In genomic region chr7:139698879-139699278, GRCh38 we compare ENCODE assay signal across 17 cellular contexts.
DNase-seq lines count a peak whose midpoint lies in the region; ATAC-seq, FAIRE-seq and TF ChIP-seq lines count a peak whose summit lies in the region.
"Had no signal": no experiment of that assay in that cellular context is flagged by ENCODE, and none has a peak within 500 bp of the region (broad histone marks: within the 10 kb centered on the region; RNA-seq: fewer than 3 reads in every experiment).

No MANE protein-coding gene starts in this region.

- no peak for FAIRE-seq in GM12891 (lab: Jason Lieb, UNC)

- peaks cover 6% of the 10 kb centered on the region for H3K36me3 Mint-ChIP-seq in progenitor cell of endocrine pancreas (ENCODE audit: insufficient read depth)

- DNase-seq in GM12891 (ENCODE audit: insufficient read length, low spot score) (no peak), RWPE1 (ENCODE audit: low spot score) (no peak), progenitor cell of endocrine pancreas (ENCODE audit: low spot score, unreplicated experiment) (no peak), lower lobe of right lung (no peak)
- no peak for DNase-seq in stimulated activated CD4-positive, alpha-beta T cell treated with anti-CD3 and anti-CD28 coated beads, Interleukin-12 subunit alpha, Interleukin-12 subunit beta, amount 100 ng/mL, for 4 hours
- DNase-seq: AML-193; CD4-positive, CD25-positive, alpha-beta regulatory T cell; DMS53; Kasumi-1; NCI-H1436 treated with DMSO at 0.1 percent for 48 hours; NCI-H2171; NCI-H446 treated with DMSO at 0.1 percent for 48 hours; RPMI8226 had no signal

- no peaks in the 10 kb centered on the region for H3K36me3 ChIP-seq in endocrine pancreas (ENCODE audit: control insufficient read depth, insufficient read depth, low read length)
- peaks cover 14% of the 10 kb centered on the region for H3K36me3 ChIP-seq in lower lobe of right lung

- no peaks in the 10 kb centered on the region for H3K27me3 Mint-ChIP-seq in progenitor cell of endocrine pancreas
- H3K27me3 Mint-ChIP-seq: CD4-positive, CD25-positive, alpha-beta regulatory T cell had no signal

- CTCF ChIA-PET in RWPE1 (lab: Yijun Ruan, JAX) = no interaction called here

- peaks cover 37% of the 10 kb centered on the region for H3K4me1 Mint-ChIP-seq in progenitor cell of endocrine pancreas (ENCODE audit: low read depth)

- TF ChIP-seq CTCF in RWPE1 (conservative IDR thresholded peaks at IDR 0.05; ENCODE audit: low read depth) = no peak
- no peak for TF ChIP-seq CTCF in progenitor cell of endocrine pancreas (IDR thresholded peaks at IDR 0.05; ENCODE audit: unreplicated experiment)
- no peak for TF ChIP-seq CTCF in lower lobe of right lung (IDR thresholded peaks at IDR 0.05)

- H3K27ac ChIP-seq in RWPE1 = peak overlapping the region; percentile 33
- H3K27ac ChIP-seq in lower lobe of right lung = no peak overlapping the region
- H3K27ac ChIP-seq: SJSA1 had no signal

- no peaks in the 10 kb centered on the region for H3K27me3 ChIP-seq in endocrine pancreas (ENCODE audit: control insufficient read depth, insufficient read depth, low read length)
- H3K27me3 ChIP-seq in lower lobe of right lung (ENCODE audit: low read depth) = no peaks in the 10 kb centered on the region
- H3K27me3 ChIP-seq: SJSA1 had no signal

- H3K9ac ChIP-seq in endocrine pancreas (ENCODE audit: control insufficient read depth, insufficient read depth, low read length) = peak overlapping the region; percentile 19

- POLR2A ChIA-PET in RWPE1 (lab: Yijun Ruan, JAX; ENCODE audit: low non-redundant PET) = no interaction called here

- no peak for ATAC-seq in lower lobe of right lung
- ATAC-seq in GM21529 (IDR thresholded peaks at IDR 0.05; ENCODE audit: unreplicated experiment) = no peak
- ATAC-seq: HCT116 had no signal

- intact Hi-C loops in lower lobe of right lung (cut with DNase I) = no loop called here

- H3K9me3 Mint-ChIP-seq in progenitor cell of endocrine pancreas (ENCODE audit: low read depth) = no peaks in the 10 kb centered on the region
- H3K9me3 Mint-ChIP-seq: CD4-positive, CD25-positive, alpha-beta regulatory T cell had no signal

- H3K9me3 ChIP-seq in endocrine pancreas (ENCODE audit: control insufficient read depth, low read length) (no peaks in the 10 kb centered on the region), lower lobe of right lung (no peaks in the 10 kb centered on the region)
- H3K9me3 ChIP-seq: SJSA1 had no signal

- H3K4me3 ChIP-seq in endocrine pancreas (ENCODE audit: control insufficient read depth, insufficient read depth, low read length) (no peak overlapping the region), lower lobe of right lung (no peak overlapping the region)
- H3K4me3 ChIP-seq: SJSA1 had no signal

- H3K27ac Mint-ChIP-seq in progenitor cell of endocrine pancreas = peak overlapping the region; percentile 46
- H3K27ac Mint-ChIP-seq: CD4-positive, CD25-positive, alpha-beta regulatory T cell had no signal

- H3K4me1 ChIP-seq in endocrine pancreas (ENCODE audit: control insufficient read depth, insufficient read depth, low read length) (peaks cover 36% of the 10 kb centered on the region), lower lobe of right lung (peaks cover 44% of the 10 kb centered on the region)

- peak; percentile 36; the same call in 1 of the 2 replicates for TF ChIP-seq POLR2A in GM12891 (IDR thresholded peaks at IDR 0.05; ENCODE audit: low read depth, low read length)

- no peak overlapping the region for H3K4me3 Mint-ChIP-seq in progenitor cell of endocrine pancreas (ENCODE audit: low read depth)
- H3K4me3 Mint-ChIP-seq: CD4-positive, CD25-positive, alpha-beta regulatory T cell had no signal

TF ChIP-seq in GM12891, 5 proteins besides CTCF, POLR2A, EP300 and RAD21:
- TF ChIP-seq TAF1 (IDR thresholded peaks at IDR 0.05; ENCODE audit: low read depth, low read length) (no peak), SPI1 (IDR thresholded peaks at IDR 0.05; ENCODE audit: low read depth, low read length) (peak; percentile 74)
